Comparison of ENCODE assay signal across 8 cellular contexts in the genomic region with DNA sequence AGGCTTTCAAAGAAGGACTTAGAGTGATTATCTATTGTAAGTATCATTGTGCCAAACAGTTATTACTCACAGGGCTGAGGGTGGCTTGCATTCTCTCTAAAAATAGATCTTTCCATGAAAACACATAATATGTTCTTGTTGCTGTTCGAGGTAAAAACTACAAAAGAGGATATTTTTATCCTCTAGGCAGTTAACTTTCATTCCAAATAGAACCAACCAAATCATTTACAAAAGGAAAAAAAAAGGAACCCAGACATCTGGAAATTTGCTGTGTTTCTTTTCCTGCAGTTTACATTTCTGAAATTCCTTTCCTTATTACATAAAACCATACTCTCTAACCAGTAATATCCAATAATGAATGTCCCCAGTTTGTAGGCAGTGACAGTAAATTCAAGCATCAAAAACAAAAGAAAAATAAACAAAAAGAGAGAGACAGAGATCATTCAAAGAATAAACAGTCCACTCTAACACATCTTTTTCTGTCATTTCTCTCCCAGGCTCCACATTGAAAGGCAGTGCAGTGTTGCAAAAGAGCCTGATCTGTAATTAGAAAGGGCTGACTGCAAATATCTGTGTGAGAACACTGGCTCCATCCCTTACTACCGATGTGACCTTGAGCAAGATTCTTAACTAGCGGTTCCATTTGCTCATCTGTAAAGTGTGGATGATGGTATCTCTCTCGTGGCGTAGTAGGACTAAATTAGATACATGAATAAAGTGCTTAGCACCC. TPM values are rescaled to one million over a fixed set of nuclear protein-coding genes. Genes with fewer than 3 reads are reported as not detected.
A peak's percentile ranks its signal among the peaks of the same experiment; 100 is the strongest.
DNase-seq lines count a peak whose midpoint lies in the region; ATAC-seq and TF ChIP-seq lines count a peak whose summit lies in the region.

No MANE protein-coding gene starts in this region.

- H3K27ac ChIP-seq in brain microvascular endothelial cell (peak overlapping the region; percentile 59), endodermal cell (ENCODE audit: low read depth, low read length) (no peak overlapping the region)

- H3K9me3 Mint-ChIP-seq in nephron (no peaks in the 10 kb centered on the region), endodermal cell (no peaks in the 10 kb centered on the region)
- H3K9me3 Mint-ChIP-seq in activated T-helper 2 cell treated with anti-CD3 and anti-CD28 coated beads, Interferon-gamma antibody, Interleukin-2, Interleukin-4, amounts not matched to agents 10 μg/mL and 5 μg/mL and 100 μg/mL, durations not matched to agents 14 hours and 24 hours and 36 hours = no peaks in the 10 kb centered on the region

- H3K36me3 ChIP-seq in brain microvascular endothelial cell (replicated peaks) = no peaks in the 10 kb centered on the region
- no peaks in the 10 kb centered on the region for H3K36me3 ChIP-seq in endodermal cell (ENCODE audit: control insufficient read depth, insufficient read depth, low read length)

- no peaks in the 10 kb centered on the region for H3K9me3 ChIP-seq in endodermal cell (ENCODE audit: control insufficient read depth, low read length)

- WGBS in endodermal cell (ENCODE audit: insufficient coverage in 1 of 2, insufficient read length in 1 of 2), 2 experiments = 96 to 100% methylated on average over 5 of the region's 5 CpGs

- H3K4me1 ChIP-seq in endodermal cell (ENCODE audit: control insufficient read depth, insufficient read depth, low read length) = no peaks in the 10 kb centered on the region

- ATAC-seq in GM18861 (IDR thresholded peaks at IDR 0.05; ENCODE audit: unreplicated experiment) (peak; percentile 11), HG03060 (IDR thresholded peaks at IDR 0.05; ENCODE audit: low read depth, unreplicated experiment) (peak; percentile 12), HG03097 (IDR thresholded peaks at IDR 0.05; ENCODE audit: low FRiP score, unreplicated experiment) (no peak)

- H3K27me3 Mint-ChIP-seq in nephron (ENCODE audit: low read depth) (no peaks in the 10 kb centered on the region), endodermal cell (ENCODE audit: insufficient read depth) (no peaks in the 10 kb centered on the region)
- H3K27me3 Mint-ChIP-seq in activated T-helper 2 cell treated with anti-CD3 and anti-CD28 coated beads, Interferon-gamma antibody, Interleukin-2, Interleukin-4, amounts not matched to agents 10 μg/mL and 5 μg/mL and 100 μg/mL, durations not matched to agents 14 hours and 24 hours and 36 hours (ENCODE audit: low read depth) = peaks cover 17% of the 10 kb centered on the region

- no peak overlapping the region for H3K4me3 ChIP-seq in brain microvascular endothelial cell (ENCODE audit: low read depth, low read length)
- no peak overlapping the region for H3K4me3 ChIP-seq in endodermal cell (ENCODE audit: low read length)

- DNase-seq in brain microvascular endothelial cell = peak; percentile 60
- no peak for DNase-seq in activated T-helper 2 cell treated with anti-CD3 and anti-CD28 coated beads, Interferon-gamma antibody, Interleukin-2, Interleukin-4, amounts not matched to agents 10 μg/mL and 5 μg/mL and 100 μg/mL, durations not matched to agents 14 hours and 24 hours and 36 hours (ENCODE audit: low spot score)
- DNase-seq in HuH-7.5 (ENCODE audit: low spot score) = no peak
- DNase-seq in endodermal cell = no peak

- TF ChIP-seq CTCF in brain microvascular endothelial cell (IDR thresholded peaks at IDR 0.05; ENCODE audit: low read depth, low read length, missing control alignments) (no peak), nephron (IDR thresholded peaks at IDR 0.05; ENCODE audit: unreplicated experiment in 3 of 3) (no peak), endodermal cell (conservative IDR thresholded peaks at IDR 0.05) (no peak)

- H3K36me3 Mint-ChIP-seq in nephron (ENCODE audit: low read depth) = no peaks in the 10 kb centered on the region
- no peaks in the 10 kb centered on the region for H3K36me3 Mint-ChIP-seq in activated T-helper 2 cell treated with anti-CD3 and anti-CD28 coated beads, Interferon-gamma antibody, Interleukin-2, Interleukin-4, amounts not matched to agents 10 μg/mL and 5 μg/mL and 100 μg/mL, durations not matched to agents 14 hours and 24 hours and 36 hours (ENCODE audit: low read depth)
- peaks cover 1% of the 10 kb centered on the region for H3K36me3 Mint-ChIP-seq in endodermal cell (ENCODE audit: low read depth)

- H3K27me3 ChIP-seq in brain microvascular endothelial cell (replicated peaks) (no peaks in the 10 kb centered on the region), endodermal cell (ENCODE audit: control insufficient read depth, insufficient read depth, low read length, poor library complexity, severe bottlenecking) (no peaks in the 10 kb centered on the region)

- no peak overlapping the region for H3K9ac ChIP-seq in endodermal cell (ENCODE audit: extremely low read depth, low read length, poor library complexity, severe bottlenecking)

- H3K4me3 Mint-ChIP-seq in nephron = no peak overlapping the region
- no peak overlapping the region for H3K4me3 Mint-ChIP-seq in activated T-helper 2 cell treated with anti-CD3 and anti-CD28 coated beads, Interferon-gamma antibody, Interleukin-2, Interleukin-4, amounts not matched to agents 10 μg/mL and 5 μg/mL and 100 μg/mL, durations not matched to agents 14 hours and 24 hours and 36 hours (ENCODE audit: low read depth)
- H3K4me3 Mint-ChIP-seq in endodermal cell = no peak overlapping the region

- H3K4me1 Mint-ChIP-seq in nephron (peaks cover 30% of the 10 kb centered on the region), endodermal cell (peaks cover 3% of the 10 kb centered on the region)
- H3K4me1 Mint-ChIP-seq in activated T-helper 2 cell treated with anti-CD3 and anti-CD28 coated beads, Interferon-gamma antibody, Interleukin-2, Interleukin-4, amounts not matched to agents 10 μg/mL and 5 μg/mL and 100 μg/mL, durations not matched to agents 14 hours and 24 hours and 36 hours (ENCODE audit: low read depth) = peaks cover 12% of the 10 kb centered on the region

- in situ Hi-C loops in brain microvascular endothelial cell (cut with HindIII; ENCODE audit: low pct_ligation_motif_present, low sequenced_read_pairs) = loop anchor here (25.0 kb wide), 1 partner anchor 256 kb away; a partner anchor contains a TSS

- H3K27ac Mint-ChIP-seq in nephron (peak overlapping the region; percentile 72 to 90 (median 78)), endodermal cell (no peak overlapping the region)
- no peak overlapping the region for H3K27ac Mint-ChIP-seq in activated T-helper 2 cell treated with anti-CD3 and anti-CD28 coated beads, Interferon-gamma antibody, Interleukin-2, Interleukin-4, amounts not matched to agents 10 μg/mL and 5 μg/mL and 100 μg/mL, durations not matched to agents 14 hours and 24 hours and 36 hours

- intact Hi-C loops in activated T-helper 2 cell treated with anti-CD3 and anti-CD28 coated beads, Interferon-gamma antibody, Interleukin-2, Interleukin-4, amounts not matched to agents 10 μg/mL and 5 μg/mL and 100 μg/mL, durations not matched to agents 14 hours and 24 hours and 36 hours (cut with micrococcal nuclease) = no loop called here

RNA-seq across cellular contexts. Expression of a gene that starts 27.1 kb away (rescaled TPM):
- not detected in 2 replicates for total RNA-seq in activated T-helper 2 cell treated with anti-CD3 and anti-CD28 coated beads, Interferon-gamma antibody, Interleukin-2, Interleukin-4, amounts not matched to agents 10 μg/mL and 5 μg/mL and 100 μg/mL, durations not matched to agents 14 hours and 24 hours and 36 hours
- total RNA-seq in endodermal cell = 1 to 10 TPM; 5.5 to 6.3 TPM
- 2.5 TPM for polyA plus RNA-seq in endodermal cell (2013, experiment 1 of 2)
- 2.8 TPM for polyA plus RNA-seq in endodermal cell (2013, experiment 2 of 2)

Comparison
In these comparisons a context has a peak if more than half of its experiments do, and no peak if none do; other contexts are left out.
1. H3K27ac Mint-ChIP-seq: peak in nephron (3 of 3); none in activated T-helper 2 cell treated with anti-CD3 and anti-CD28 coated beads, Interferon-gamma antibody, Interleukin-2, Interleukin-4, amounts not matched to agents 10 μg/mL and 5 μg/mL and 100 μg/mL, durations not matched to agents 14 hours and 24 hours and 36 hours (single experiment) and endodermal cell (single experiment).